ENCODE assay signal across 1 cellular context in genomic region chr17:19646788-19647696, GRCh38.
A peak's percentile ranks its signal among the peaks of the same experiment; 100 is the strongest.
TF ChIP-seq lines count a peak whose summit lies in the region.

No MANE protein-coding gene starts in this region.

TF ChIP-seq in SK-N-SH, 30 proteins besides CTCF, POLR2A, EP300 and RAD21 (continued from another document):
- TF ChIP-seq USF1 (IDR thresholded peaks at IDR 0.05; ENCODE audit: borderline replicate concordance, low read depth): no peak
- TF ChIP-seq POLR2AphosphoS5 (IDR thresholded peaks at IDR 0.05; ENCODE audit: low read depth, low read length): no peak
- no peak for TF ChIP-seq TEAD4 (IDR thresholded peaks at IDR 0.05; ENCODE audit: borderline replicate concordance, insufficient read depth)
- TF ChIP-seq JUND (IDR thresholded peaks at IDR 0.05): peak; percentile 58; the same call in 1 of the 2 replicates
- peak; percentile 52; the same call in 1 of the 2 replicates for TF ChIP-seq FOSL2 (IDR thresholded peaks at IDR 0.05; ENCODE audit: borderline replicate concordance, low read depth)
- no peak for TF ChIP-seq GABPA (IDR thresholded peaks at IDR 0.05; ENCODE audit: low read depth)
- TF ChIP-seq NFIC (IDR thresholded peaks at IDR 0.05; ENCODE audit: borderline replicate concordance): no peak
- TF ChIP-seq TCF12 (IDR thresholded peaks at IDR 0.05): no peak
- no peak for TF ChIP-seq REST (IDR thresholded peaks at IDR 0.05; ENCODE audit: low read depth, low read length)
- no peak for TF ChIP-seq CHD2 (IDR thresholded peaks at IDR 0.05; ENCODE audit: low read length, partially characterized antibody)
- no peak for TF ChIP-seq TAF1 (IDR thresholded peaks at IDR 0.05; ENCODE audit: borderline replicate concordance, low read depth, low read length)
- no peak for TF ChIP-seq SIN3A (IDR thresholded peaks at IDR 0.05; ENCODE audit: borderline replicate concordance, low read depth, low read length)
- no peak for TF ChIP-seq USF2 (IDR thresholded peaks at IDR 0.05; ENCODE audit: borderline replicate concordance, low read depth, low read length)
- no peak; the same call in 1 of the 2 replicates for TF ChIP-seq MEF2A (IDR thresholded peaks at IDR 0.05; ENCODE audit: borderline replicate concordance, low read depth)
- peak; percentile 46; the same call in 1 of the 2 replicates for TF ChIP-seq RXRA (IDR thresholded peaks at IDR 0.05; ENCODE audit: borderline replicate concordance, low read depth)
- no peak for TF ChIP-seq FOXM1 (IDR thresholded peaks at IDR 0.05; ENCODE audit: low read depth)
- no peak for TF ChIP-seq IRF3 (IDR thresholded peaks at IDR 0.05; ENCODE audit: low read depth, low read length)
- TF ChIP-seq RFX5 (IDR thresholded peaks at IDR 0.05; ENCODE audit: low read length): no peak
- no peak for TF ChIP-seq MAX (IDR thresholded peaks at IDR 0.05; ENCODE audit: low read depth)
- no peak for TF ChIP-seq YY1 (IDR thresholded peaks at IDR 0.05; ENCODE audit: low read depth)
